Comparison of ENCODE assay signal across 8 cellular contexts in genomic region chr1:110674337-110675059, GRCh38. TPM values are rescaled to one million over a fixed set of nuclear protein-coding genes. Genes with fewer than 3 reads are reported as not detected.
A peak's percentile ranks its signal among the peaks of the same experiment; 100 is the strongest.
DNase-seq lines count a peak whose midpoint lies in the region; ATAC-seq, FAIRE-seq and TF ChIP-seq lines count a peak whose summit lies in the region.

Gene KCNA3 (minus strand): TSS chr1:110674940. CDS start chr1:110674809, 131 bp downstream.

- H3K27ac Mint-ChIP-seq in natural killer cell: peak within 1 kb of the TSS; percentile 88 to 98

- peak within 1 kb of the TSS; percentile 98 for H3K4me3 Mint-ChIP-seq in natural killer cell

- TF ChIP-seq POLR2A in GM12891 (IDR thresholded peaks at IDR 0.05; ENCODE audit: low read depth, low read length): no peak

- ATAC-seq in natural killer cell (peak; percentile 59 to 74 (median 72)), GM19395 (IDR thresholded peaks at IDR 0.05; ENCODE audit: unreplicated experiment) (no peak), GM18870 (IDR thresholded peaks at IDR 0.05; ENCODE audit: unreplicated experiment) (no peak)

- peaks cover 42 to 43% of the 10 kb centered on the region in 2 donors for H3K4me1 Mint-ChIP-seq in natural killer cell

- TF ChIP-seq CTCF in natural killer cell (IDR thresholded peaks at IDR 0.05): no peak

- H3K9me3 Mint-ChIP-seq in natural killer cell: no peaks in the 10 kb centered on the region

- no peaks in the 10 kb centered on the region for H3K27me3 Mint-ChIP-seq in natural killer cell (ENCODE audit: low read depth in 2 of 2)

- H3K36me3 Mint-ChIP-seq in natural killer cell: no peaks in the 10 kb centered on the region

- peak; percentile 45 for DNase-seq in GM12891 (ENCODE audit: insufficient read length, low spot score)
- DNase-seq in MV-4-11 (lab: John Stamatoyannopoulos, UW): peak; percentile 7
- peak; percentile 56 to 60 for DNase-seq in activated CD4-positive, alpha-beta T cell treated with anti-CD3 and anti-CD28 coated beads, Interleukin-2, amount 50 U/mL, for 4 hours
- peak; percentile 52 for DNase-seq in effector CD8-positive, alpha-beta T cell (lab: John Stamatoyannopoulos, UW)
- DNase-seq in natural killer cell: peak; percentile 72
- peak; percentile 32 to 69 (median 62) for DNase-seq in stimulated activated naive CD4-positive, alpha-beta T cell (lab: John Stamatoyannopoulos, UW)

- peak; percentile 90 for FAIRE-seq in GM12891 (lab: Jason Lieb, UNC)

- intact Hi-C loops in natural killer cell (cut with micrococcal nuclease): loop anchor here (5.0 to 10.0 kb wide), 2 partner anchors 42 to 540 kb away; no protein-coding TSS in a partner anchor

TF ChIP-seq in GM12891, 5 proteins besides CTCF, POLR2A, EP300 and RAD21:
- TF ChIP-seq PAX5 (IDR thresholded peaks at IDR 0.05; ENCODE audit: insufficient read depth, low read length, severe bottlenecking): no peak
- no peak for TF ChIP-seq POU2F2 (IDR thresholded peaks at IDR 0.05; ENCODE audit: low read depth, low read length)
- no peak for TF ChIP-seq POLR2AphosphoS5 (IDR thresholded peaks at IDR 0.05; ENCODE audit: low read depth, low read length)
- TF ChIP-seq SPI1 (IDR thresholded peaks at IDR 0.05; ENCODE audit: low read depth, low read length): no peak
- TF ChIP-seq TAF1 (IDR thresholded peaks at IDR 0.05; ENCODE audit: low read depth, low read length): no peak

RNA-seq across cellular contexts. Expression of gene KCNA3, which starts in this region (rescaled TPM):
- 0.18 TPM for polyA plus RNA-seq in GM12891 (2012; ENCODE audit: low read depth, missing spikeins)
- 10 to 100 TPM; 19.7 to 36.2 (median 30.3) TPM for total RNA-seq in natural killer cell

Comparison
In these comparisons a context has a peak if more than half of its experiments do, and no peak if none do; other contexts are left out.
1. DNase-seq: peak in every context shown above with its lines; median percentile 72 in natural killer cell; 62 in stimulated activated naive CD4-positive, alpha-beta T cell; 58 in activated CD4-positive, alpha-beta T cell treated with anti-CD3 and anti-CD28 coated beads, Interleukin-2, amount 50 U/mL, for 4 hours; 52 in effector CD8-positive, alpha-beta T cell; 45 in GM12891; 7 in MV-4-11.
2. ATAC-seq: peak in natural killer cell (3 of 3); none in GM19395 (single experiment) and GM18870 (single experiment).